ENCODE assay signal across 17 cellular contexts in genomic region chr2:109297566-109298205, GRCh38.
A peak's percentile ranks its signal among the peaks of the same experiment; 100 is the strongest.
DNase-seq lines count a peak whose midpoint lies in the region; ATAC-seq lines count a peak whose summit lies in the region.
"Had no signal": no experiment of that assay in that cellular context is flagged by ENCODE, and none has a peak within 500 bp of the region (broad histone marks: within the 10 kb centered on the region; RNA-seq: fewer than 3 reads in every experiment).

No MANE protein-coding gene starts in this region.

- H2BK120ac ChIP-seq in mesenchymal stem cell (ENCODE audit: low read depth, low read length): no peak overlapping the region

- H3K27ac Mint-ChIP-seq in stimulated activated naive CD8-positive, alpha-beta T cell treated with anti-CD3 and anti-CD28 coated beads, Interleukin-15, amount 100 ng/mL, for 72 hours: peak overlapping the region in 1 of 2 donors; percentile 33
- H3K27ac Mint-ChIP-seq: CD4-positive, alpha-beta memory T cell had no signal

- no peak overlapping the region for H3K27ac ChIP-seq in mesenchymal stem cell (ENCODE audit: low read length, poor library complexity, severe bottlenecking)

- ATAC-seq in stimulated activated naive CD8-positive, alpha-beta T cell treated with anti-CD3 and anti-CD28 coated beads, Interleukin-15, amount 100 ng/mL, for 72 hours: peak; percentile 61
- no peak for ATAC-seq in stimulated activated naive CD8-positive, alpha-beta T cell treated with anti-CD3 and anti-CD28 coated beads, Interleukin-15, Interleukin-2, amounts not matched to agents 100 U/mL and 50 U/mL, for 24 hours
- no peak for ATAC-seq in HG02798 (IDR thresholded peaks at IDR 0.05; ENCODE audit: poor library complexity, unreplicated experiment)

- no peak overlapping the region for H2AK5ac ChIP-seq in mesenchymal stem cell (ENCODE audit: low read length, severe bottlenecking)

- WGBS in mesenchymal stem cell: 95% methylated on average over 6 of the region's 6 CpGs

- peaks cover 0 to 12% of the 10 kb centered on the region in 2 experiments for H3K36me3 ChIP-seq in mesenchymal stem cell (ENCODE audit: control insufficient read depth in 1 of 2, insufficient read depth in 2 of 2, low read depth in 1 of 2, low read length in 2 of 2)
- H3K36me3 ChIP-seq: HAP-1 had no signal

- peaks cover 10% of the 10 kb centered on the region for H3K4me1 Mint-ChIP-seq in stimulated activated naive CD8-positive, alpha-beta T cell treated with anti-CD3 and anti-CD28 coated beads, Interleukin-15, amount 100 ng/mL, for 72 hours
- H3K4me1 Mint-ChIP-seq: CD4-positive, alpha-beta memory T cell had no signal

- peaks cover 0 to 16% of the 10 kb centered on the region in 2 donors for H3K9me3 Mint-ChIP-seq in stimulated activated naive CD8-positive, alpha-beta T cell treated with anti-CD3 and anti-CD28 coated beads, Interleukin-15, amount 100 ng/mL, for 72 hours
- H3K9me3 Mint-ChIP-seq: CD4-positive, alpha-beta memory T cell had no signal

- H3K9ac ChIP-seq in mesenchymal stem cell (ENCODE audit: low read length): no peak overlapping the region

- H2AFZ ChIP-seq in mesenchymal stem cell (ENCODE audit: low read depth, low read length): no peak overlapping the region

- no peak overlapping the region for H3K4me3 Mint-ChIP-seq in stimulated activated naive CD8-positive, alpha-beta T cell treated with anti-CD3 and anti-CD28 coated beads, Interleukin-15, amount 100 ng/mL, for 72 hours
- H3K4me3 Mint-ChIP-seq: CD4-positive, alpha-beta memory T cell had no signal

- H3K27me3 Mint-ChIP-seq in stimulated activated naive CD8-positive, alpha-beta T cell treated with anti-CD3 and anti-CD28 coated beads, Interleukin-15, amount 100 ng/mL, for 72 hours: no peaks in the 10 kb centered on the region

- intact Hi-C loops in posterior vena cava (cut with DNase I): no loop called here

- H4K8ac ChIP-seq in mesenchymal stem cell (ENCODE audit: low read length): no peak overlapping the region

- no peak overlapping the region for H3K18ac ChIP-seq in mesenchymal stem cell (ENCODE audit: low read depth in 1 of 2, low read length in 2 of 2)

- H2BK5ac ChIP-seq in mesenchymal stem cell (ENCODE audit: low read depth, low read length, poor library complexity, severe bottlenecking): no peak overlapping the region

- no peaks in the 10 kb centered on the region for H3K27me3 ChIP-seq in mesenchymal stem cell (ENCODE audit: control insufficient read depth in 1 of 2, insufficient read depth in 1 of 2, low read length in 2 of 2)

- H3K4ac ChIP-seq in mesenchymal stem cell (ENCODE audit: low read depth in 1 of 2, low read length in 2 of 2): no peak overlapping the region

- H3K4me2 ChIP-seq in mesenchymal stem cell (ENCODE audit: low read length, poor library complexity, severe bottlenecking): no peak overlapping the region

- peaks cover 9% of the 10 kb centered on the region for H3K4me1 ChIP-seq in mesenchymal stem cell (ENCODE audit: control insufficient read depth, insufficient read depth, low read depth, low read length)
- H3K4me1 ChIP-seq: HAP-1 had no signal

- no peak overlapping the region for H3K23ac ChIP-seq in mesenchymal stem cell (ENCODE audit: low read length in 2 of 2)

- peaks cover 16% of the 10 kb centered on the region for H3K9me3 ChIP-seq in mesenchymal stem cell (ENCODE audit: control insufficient read depth, low read length)
- H3K9me3 ChIP-seq: HAP-1 had no signal

- H3K79me1 ChIP-seq in mesenchymal stem cell (replicated peaks; ENCODE audit: low read length, poor library complexity, severe bottlenecking): peaks cover 51% of the 10 kb centered on the region

- H2BK12ac ChIP-seq in mesenchymal stem cell (ENCODE audit: low read length in 2 of 2): no peak overlapping the region

- DNase-seq in stimulated activated naive CD8-positive, alpha-beta T cell treated with anti-CD3 and anti-CD28 coated beads, Interleukin-15, amount 100 ng/mL, for 72 hours: no peak
- DNase-seq in stimulated activated naive CD8-positive, alpha-beta T cell treated with anti-CD3 and anti-CD28 coated beads, Interleukin-15, Interleukin-2, amounts not matched to agents 100 U/mL and 50 U/mL, for 24 hours: no peak
- no peak for DNase-seq in mesenchymal stem cell
- DNase-seq in posterior vena cava (ENCODE audit: low spot score): peak; percentile 62
- DNase-seq in amniotic stem cell (lab: John Stamatoyannopoulos, UW): no peak
- DNase-seq in COLO829 (ENCODE audit: low spot score): no peak
- DNase-seq: 8988T; AML-193; C1 segment of cervical spinal cord; CD4-positive, alpha-beta memory T cell; COR-L47; DMS153; DND-41; GDM1; GOT3 had no signal

- H4K91ac ChIP-seq in mesenchymal stem cell (ENCODE audit: low read length): peak overlapping the region; percentile 61

- H3K14ac ChIP-seq in mesenchymal stem cell (ENCODE audit: low read length in 2 of 2): peak overlapping the region in 1 of 2 experiments; percentile 29

- no peak overlapping the region for H3K4me3 ChIP-seq in mesenchymal stem cell (ENCODE audit: insufficient read depth in 1 of 2, low read depth in 1 of 2, low read length in 2 of 2)
- H3K4me3 ChIP-seq: HAP-1 had no signal

- H2BK15ac ChIP-seq in mesenchymal stem cell (ENCODE audit: low read depth, poor library complexity, severe bottlenecking): peak overlapping the region; percentile 8
